8 cellular contexts compared by ENCODE assay signal in the genomic region with DNA sequence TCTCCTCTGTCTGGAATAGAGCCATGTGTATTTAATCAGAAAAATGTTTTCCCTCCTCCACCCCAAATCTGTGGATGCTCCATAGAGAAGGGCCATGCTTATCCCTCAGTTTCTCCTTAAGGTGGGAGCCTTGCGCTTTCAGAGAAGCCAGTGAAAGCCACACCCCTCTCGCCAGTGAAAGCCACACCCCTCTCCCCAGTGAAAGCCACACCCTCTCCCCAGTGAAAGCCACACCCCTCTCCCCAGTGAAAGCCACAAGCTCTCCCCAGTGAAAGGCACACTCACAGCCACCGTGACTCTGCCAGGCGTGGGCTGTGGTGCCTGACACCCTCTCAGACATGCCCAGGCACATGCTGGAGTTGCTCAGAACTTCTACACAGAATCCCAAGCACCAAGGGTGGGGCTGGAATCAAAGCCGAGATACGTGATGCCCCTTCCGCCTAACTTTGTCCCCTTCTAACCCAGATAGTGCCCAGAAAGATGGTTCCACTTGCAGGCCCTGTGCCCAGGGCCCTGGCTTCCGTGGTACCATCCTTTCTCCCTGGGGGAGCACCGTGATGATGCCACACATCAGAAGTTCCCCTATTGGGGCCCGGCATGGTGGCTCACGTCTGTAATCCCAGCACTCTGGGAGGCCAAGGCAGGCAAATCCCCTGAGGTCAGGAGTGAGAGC. TPM values are rescaled to one million over a fixed set of nuclear protein-coding genes. Genes with fewer than 3 reads are reported as not detected.
A peak's percentile ranks its signal among the peaks of the same experiment; 100 is the strongest.
DNase-seq lines count a peak whose midpoint lies in the region; ATAC-seq, FAIRE-seq and TF ChIP-seq lines count a peak whose summit lies in the region.

No MANE protein-coding gene starts in this region.

- H3K27me3 Mint-ChIP-seq in activated CD4-positive, alpha-beta memory T cell treated with anti-CD3 and anti-CD28 coated beads, Interleukin-2, amount 10 ng/mL, durations not matched to agents 7 days and 5 days = peaks cover 3% of the 10 kb centered on the region
- peaks cover 11% of the 10 kb centered on the region for H3K27me3 Mint-ChIP-seq in endothelial cell (ENCODE audit: unreplicated experiment)

- H3K9me3 Mint-ChIP-seq in activated CD4-positive, alpha-beta memory T cell treated with anti-CD3 and anti-CD28 coated beads, Interleukin-2, amount 10 ng/mL, durations not matched to agents 7 days and 5 days = no peaks in the 10 kb centered on the region
- no peaks in the 10 kb centered on the region for H3K9me3 Mint-ChIP-seq in endothelial cell (ENCODE audit: unreplicated experiment)

- H3K4me3 Mint-ChIP-seq in activated CD4-positive, alpha-beta memory T cell treated with anti-CD3 and anti-CD28 coated beads, Interleukin-2, amount 10 ng/mL, durations not matched to agents 7 days and 5 days = peak overlapping the region; percentile 33
- H3K4me3 Mint-ChIP-seq in endothelial cell (ENCODE audit: unreplicated experiment) = no peak overlapping the region

- TF ChIP-seq CTCF in endothelial cell of umbilical vein (IDR thresholded peaks at IDR 0.05; ENCODE audit: extremely low read depth in 1 of 2, insufficient read depth in 1 of 2, low read depth in 1 of 2, low read length in 2 of 2) (no peak), endothelial cell (IDR thresholded peaks at IDR 0.05; ENCODE audit: unreplicated experiment) (no peak)

- intact Hi-C loops in endothelial cell of umbilical vein (cut with micrococcal nuclease) = loop anchor here (1.0 to 10.0 kb wide), 4 partner anchors 17 to 761 kb away; a partner anchor contains a TSS

- H3K4me2 ChIP-seq in endothelial cell of umbilical vein (ENCODE audit: insufficient read depth, low read length) = no peak overlapping the region

- H2AFZ ChIP-seq in endothelial cell of umbilical vein (ENCODE audit: low read depth, low read length) = no peak overlapping the region

- no peaks in the 10 kb centered on the region for H3K27me3 ChIP-seq in endothelial cell of umbilical vein (ENCODE audit: control insufficient read depth in 2 of 2, insufficient read depth in 2 of 2, low read length in 2 of 2)

- H3K9ac ChIP-seq in endothelial cell of umbilical vein (replicated peaks; ENCODE audit: extremely low read depth, insufficient read depth, low read length) = no peak overlapping the region

- FAIRE-seq in endothelial cell of umbilical vein (lab: Jason Lieb, UNC) = peak; percentile 62

- no peaks in the 10 kb centered on the region for H3K79me2 ChIP-seq in endothelial cell of umbilical vein (ENCODE audit: control insufficient read depth, insufficient read depth, low read length)

- no peaks in the 10 kb centered on the region for H4K20me1 ChIP-seq in endothelial cell of umbilical vein (replicated peaks; ENCODE audit: control insufficient read depth, extremely low read depth, insufficient read depth, low read length)

- peaks cover 4% of the 10 kb centered on the region for H3K36me3 Mint-ChIP-seq in activated CD4-positive, alpha-beta memory T cell treated with anti-CD3 and anti-CD28 coated beads, Interleukin-2, amount 10 ng/mL, durations not matched to agents 7 days and 5 days (ENCODE audit: low read depth)
- H3K36me3 Mint-ChIP-seq in endothelial cell (ENCODE audit: low read depth, unreplicated experiment) = peaks cover 3% of the 10 kb centered on the region

- POLR2A ChIA-PET in activated CD4-positive, alpha-beta memory T cell treated with anti-CD3 and anti-CD28 coated beads, Interleukin-2, amount 10 ng/mL, durations not matched to agents 7 days and 5 days (lab: Charles Lee) = interaction anchor here (0.9 to 7.7 kb wide), 4 partner anchors 15 to 731 kb away, joined by 3 to 92 read pairs (median 4); a partner anchor contains a TSS
- POLR2A ChIA-PET in endothelial cell of umbilical vein (lab: Charles Lee) = no interaction called here

- no peak for ATAC-seq in GM19324 (IDR thresholded peaks at IDR 0.05; ENCODE audit: low FRiP score, unreplicated experiment)

- dilution Hi-C loops in endothelial cell of umbilical vein (cut with MboI; ENCODE audit: extremely low pct_ligation_motif_present, low sequenced_read_pairs) = no loop called here

- H3K9me3 ChIP-seq in endothelial cell of umbilical vein (replicated peaks; ENCODE audit: control insufficient read depth, insufficient read depth, low read length) = no peaks in the 10 kb centered on the region

- H3K27ac ChIP-seq in endothelial cell of umbilical vein (ENCODE audit: insufficient read depth, low read depth, low read length) = no peak overlapping the region

- CTCF ChIA-PET in activated CD4-positive, alpha-beta memory T cell treated with anti-CD3 and anti-CD28 coated beads, Interleukin-2, amount 10 ng/mL, durations not matched to agents 7 days and 5 days (lab: Charles Lee) = interaction anchor here (0.5 to 8.6 kb wide), 26 partner anchors 8 to 692 kb away, joined by 3 to 146 read pairs (median 5); a partner anchor contains a TSS
- CTCF ChIA-PET in endothelial cell of umbilical vein (lab: Charles Lee) = interaction anchor here (0.6 to 4.8 kb wide), 34 partner anchors 8 to 692 kb away, joined by 3 to 35 read pairs (median 5); no protein-coding TSS in a partner anchor

- no TSS peak for BruUV-seq in endothelial cell of umbilical vein (replicated peaks; lab: Mats Ljungman, UMichigan)

- H3K36me3 ChIP-seq in endothelial cell of umbilical vein (ENCODE audit: control insufficient read depth in 2 of 2, extremely low read depth in 1 of 2, insufficient read depth in 2 of 2, low read length in 2 of 2) = no peaks in the 10 kb centered on the region

- peaks cover 56% of the 10 kb centered on the region for H3K4me1 Mint-ChIP-seq in activated CD4-positive, alpha-beta memory T cell treated with anti-CD3 and anti-CD28 coated beads, Interleukin-2, amount 10 ng/mL, durations not matched to agents 7 days and 5 days
- H3K4me1 Mint-ChIP-seq in endothelial cell (ENCODE audit: unreplicated experiment) = peaks cover 9% of the 10 kb centered on the region

- TF ChIP-seq POLR2A in endothelial cell of umbilical vein (IDR thresholded peaks at IDR 0.05; ENCODE audit: low read depth, low read length) = no peak

- H3K9me1 ChIP-seq in endothelial cell of umbilical vein (replicated peaks; ENCODE audit: control insufficient read depth, extremely low read depth, insufficient read depth, low read length) = no peaks in the 10 kb centered on the region

- DNase-seq in AG08395 (ENCODE audit: low spot score) (peak; percentile 74), GM19238 (ENCODE audit: insufficient read length, low spot score) (peak; percentile 42), NCI-H2107 treated with DMSO at 0.1 percent for 48 hours (lab: John Stamatoyannopoulos, UW; ENCODE audit: unreplicated experiment) (peak; percentile 16), endothelial cell of umbilical vein (ENCODE audit: low read depth, low spot score) (no peak), renal cortical epithelial cell (ENCODE audit: low read depth) (peak; percentile 34), endothelial cell (ENCODE audit: low spot score) (no peak)
- DNase-seq in activated CD4-positive, alpha-beta memory T cell treated with anti-CD3 and anti-CD28 coated beads, Interleukin-2, amount 10 ng/mL, durations not matched to agents 7 days and 5 days = peak; percentile 87

- peaks cover 7% of the 10 kb centered on the region for H3K4me1 ChIP-seq in endothelial cell of umbilical vein (ENCODE audit: control insufficient read depth, extremely low read depth, insufficient read depth, low read length)

- peak overlapping the region; percentile 83 for H3K27ac Mint-ChIP-seq in activated CD4-positive, alpha-beta memory T cell treated with anti-CD3 and anti-CD28 coated beads, Interleukin-2, amount 10 ng/mL, durations not matched to agents 7 days and 5 days
- H3K27ac Mint-ChIP-seq in endothelial cell (ENCODE audit: unreplicated experiment) = no peak overlapping the region

- H3K4me3 ChIP-seq in endothelial cell of umbilical vein (replicated peaks in 1 of 3; ENCODE audit: insufficient read depth in 1 of 3, low read depth in 1 of 3, low read length in 3 of 3) = no peak overlapping the region

TF ChIP-seq in endothelial cell of umbilical vein, 7 proteins besides CTCF, POLR2A, EP300 and RAD21:
- TF ChIP-seq GATA2 (IDR thresholded peaks at IDR 0.05; ENCODE audit: insufficient read depth, insufficient read length, low read depth, low read length) (no peak), POLR2AphosphoS5 (IDR thresholded peaks at IDR 0.05; ENCODE audit: insufficient read depth, low read depth, low read length) (no peak), MYC (IDR thresholded peaks at IDR 0.05; ENCODE audit: low read depth, low read length) (no peak), FOS (IDR thresholded peaks at IDR 0.05; ENCODE audit: borderline replicate concordance, insufficient read depth, low read length) (no peak), JUN (IDR thresholded peaks at IDR 0.05; ENCODE audit: borderline replicate concordance, insufficient read depth, insufficient read length, low read depth) (no peak), EZH2 (IDR thresholded peaks at IDR 0.05; ENCODE audit: borderline replicate concordance, low read depth, low read length, severe bottlenecking) (no peak)
- TF ChIP-seq, protein P1, sequence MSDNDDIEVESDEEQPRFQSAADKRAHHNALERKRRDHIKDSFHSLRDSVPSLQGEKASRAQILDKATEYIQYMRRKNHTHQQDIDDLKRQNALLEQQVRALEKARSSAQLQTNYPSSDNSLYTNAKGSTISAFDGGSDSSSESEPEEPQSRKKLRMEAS (IDR thresholded peaks at IDR 0.05; ENCODE audit: insufficient read depth, insufficient read length) = no peak

RNA-seq across cellular contexts. Expression of a gene that starts 16.5 kb away (rescaled TPM):
- total RNA-seq in activated CD4-positive, alpha-beta memory T cell treated with anti-CD3 and anti-CD28 coated beads, Interleukin-2, amount 10 ng/mL, durations not matched to agents 7 days and 5 days = 10 to 100 TPM; 22.1 to 22.6 TPM
- total RNA-seq in endothelial cell of umbilical vein (7.4 and 9.0 TPM in 2 replicates), renal cortical epithelial cell (9.2 and 12.4 TPM in 2 replicates), endothelial cell (ENCODE audit: unreplicated experiment) (40.5 TPM)
- 4.3 and 7.4 TPM in 2 replicates for polyA plus RNA-seq in endothelial cell of umbilical vein
- polyA plus RNA-seq in endothelial cell of umbilical vein (2011; cell fraction: cytosol; rRNA removed) = 2.3 and 3.0 TPM in 2 replicates
- 4.0 and 5.3 TPM in 2 replicates for polyA plus RNA-seq in endothelial cell of umbilical vein (2011; cell fraction: nucleus; rRNA removed)
- 4.2 and 9.0 TPM in 2 replicates for polyA plus RNA-seq in endothelial cell of umbilical vein (2012)
- polyA minus RNA-seq in endothelial cell of umbilical vein = 3.5 and 8.0 TPM in 2 replicates
- 8.7 TPM for polyA minus RNA-seq in endothelial cell of umbilical vein (2011; cell fraction: cytosol; rRNA and poly(A)+ RNA removed)
- polyA minus RNA-seq in endothelial cell of umbilical vein (2011; cell fraction: nucleus; rRNA and poly(A)+ RNA removed) = 3.8 and 4.0 TPM in 2 replicates

Comparison
In these comparisons a context has a peak if more than half of its experiments do, and no peak if none do; other contexts are left out.
1. DNase-seq: peak in AG08395 (single experiment), GM19238 (single experiment), NCI-H2107 treated with DMSO at 0.1 percent for 48 hours (single experiment), activated CD4-positive, alpha-beta memory T cell treated with anti-CD3 and anti-CD28 coated beads, Interleukin-2, amount 10 ng/mL, durations not matched to agents 7 days and 5 days (single experiment) and renal cortical epithelial cell (single experiment); none in endothelial cell of umbilical vein (single experiment) and endothelial cell (single experiment).